ENCODE assay signal across 19 cellular contexts in the genomic region with DNA sequence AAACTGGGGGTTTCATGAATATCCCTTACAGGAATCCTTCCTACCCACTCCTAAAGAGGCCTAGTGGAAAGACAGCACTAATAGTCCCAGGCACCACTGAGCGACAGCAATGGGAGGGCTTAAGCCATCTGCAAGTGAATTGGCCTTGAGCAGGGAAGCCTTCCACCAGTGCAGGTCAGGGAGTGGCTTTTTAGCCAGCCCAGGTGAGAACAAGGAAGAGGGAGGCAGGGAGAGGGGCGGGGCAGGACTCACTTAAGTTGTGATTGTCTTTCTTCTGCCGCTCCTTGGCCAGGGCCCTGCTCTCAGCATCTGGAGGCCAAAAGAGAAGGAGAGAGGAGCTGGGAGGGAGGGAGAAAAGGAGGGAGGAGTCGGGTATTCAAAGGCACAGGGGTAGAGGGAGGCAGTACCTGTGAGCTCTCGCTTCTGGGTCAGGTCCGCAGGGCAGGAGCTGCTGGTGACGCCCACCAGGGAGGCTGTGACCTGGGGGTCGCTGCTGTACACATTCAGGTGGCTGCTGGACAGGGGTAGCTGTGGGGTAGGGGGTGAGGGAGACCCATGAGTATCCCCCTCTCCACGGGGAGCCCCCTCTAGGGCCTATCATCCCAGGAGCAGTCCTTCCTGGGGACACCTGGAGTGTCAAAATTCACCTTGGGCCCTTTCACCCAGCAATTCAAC. TPM values are rescaled to one million over a fixed set of nuclear protein-coding genes. Genes with fewer than 3 reads are reported as not detected.
DNase-seq lines count a peak whose midpoint lies in the region; ATAC-seq and TF ChIP-seq lines count a peak whose summit lies in the region.
"Had no signal": no experiment of that assay in that cellular context is flagged by ENCODE, and none has a peak within 500 bp of the region (broad histone marks: within the 10 kb centered on the region; RNA-seq: fewer than 3 reads in every experiment).

No MANE protein-coding gene starts in this region.

- H2AFZ ChIP-seq in GM23338, result peak overlapping the region; percentile 35
- H2AFZ ChIP-seq: PC-9 had no signal

- H3K4me2 ChIP-seq in GM23338, result peak overlapping the region; percentile 22
- H3K4me2 ChIP-seq: PC-9 had no signal

- H3K27me3 ChIP-seq in GM23338 (ENCODE audit: insufficient read depth), result peaks cover 8% of the 10 kb centered on the region; the same call in 1 of the 2 replicates
- H3K27me3 ChIP-seq: pancreas, tibial artery had no signal

- no peaks in the 10 kb centered on the region for H3K9me2 ChIP-seq in GM23338 (ENCODE audit: insufficient read depth)

- H3K4me3 Mint-ChIP-seq in GM23338, result peak overlapping the region; percentile 26; the same call in 1 of the 3 replicates
- no peak overlapping the region for H3K4me3 Mint-ChIP-seq in activated B cell treated with CpG ODN at 0.5 μM for 24 hours
- H3K4me3 Mint-ChIP-seq: activated naive CD4-positive, alpha-beta T cell treated with anti-CD3 and anti-CD28 coated beads, Interleukin-2, amount 10 ng/mL, durations not matched to agents 7 days and 5 days had no signal

- H3K36me3 Mint-ChIP-seq in GM23338 (ENCODE audit: low read depth) (no peaks in the 10 kb centered on the region), activated B cell treated with CpG ODN at 0.5 μM for 24 hours (ENCODE audit: low read depth) (peaks cover 73% of the 10 kb centered on the region)

- DNase-seq in GM23338 (ENCODE audit: low spot score), result peak; percentile 87
- DNase-seq in activated B cell treated with CpG ODN at 0.5 μM for 24 hours, result no peak
- peak; percentile 60 for DNase-seq in iPS DF 4.7 (ENCODE audit: extremely low read depth, low spot score)
- DNase-seq in posterior vena cava (ENCODE audit: low spot score), result peak; percentile 59
- no peak for DNase-seq in superior temporal gyrus (ENCODE audit: extremely low spot score)
- DNase-seq in coronary artery (ENCODE audit: low spot score), result no peak
- DNase-seq: activated CD4-positive, alpha-beta T cell treated with anti-CD3 and anti-CD28 coated beads, Interleukin-2, amount 50 U/mL, for 1 hour; activated naive CD4-positive, alpha-beta T cell treated with anti-CD3 and anti-CD28 coated beads, Interleukin-2, amount 10 ng/mL, durations not matched to agents 7 days and 5 days; EL; IMR-90; NCI-H748 treated with DMSO at 0.1 percent for 48 hours; stimulated activated CD4-positive, alpha-beta T cell treated with anti-CD3 and anti-CD28 coated beads, Interleukin-4, amount 100 ng/mL, for 4 hours; stimulated activated CD8-positive, alpha-beta memory T cell treated with anti-CD3 and anti-CD28 coated beads, Interleukin-4, amount 100 ng/mL, for 48 hours had no signal

- ATAC-seq in GM23338 (peak; percentile 77), activated B cell treated with CpG ODN at 0.5 μM for 24 hours (ENCODE audit: low read depth) (no peak), GM21576 (IDR thresholded peaks at IDR 0.05; ENCODE audit: unreplicated experiment) (no peak), GM19452 (IDR thresholded peaks at IDR 0.05; ENCODE audit: unreplicated experiment) (no peak)

- peaks cover 14% of the 10 kb centered on the region for H3K4me1 ChIP-seq in GM23338 (ENCODE audit: insufficient read depth)

- H3K27ac Mint-ChIP-seq in GM23338 (no peak overlapping the region), activated B cell treated with CpG ODN at 0.5 μM for 24 hours (peak overlapping the region; percentile 53)
- H3K27ac Mint-ChIP-seq: activated naive CD4-positive, alpha-beta T cell treated with anti-CD3 and anti-CD28 coated beads, Interleukin-2, amount 10 ng/mL, durations not matched to agents 7 days and 5 days had no signal

- H3K4me3 ChIP-seq in GM23338 (no peak overlapping the region; the same call in 1 of the 2 replicates), coronary artery (no peak overlapping the region)
- H3K4me3 ChIP-seq: pancreas, PC-9, tibial artery had no signal

- H4K20me1 ChIP-seq in GM23338 (replicated peaks; ENCODE audit: insufficient read depth), result no peaks in the 10 kb centered on the region

- CTCF ChIA-PET in activated B cell treated with CpG ODN at 0.5 μM for 24 hours (lab: Charles Lee), result no interaction called here

- H3K4me1 Mint-ChIP-seq in GM23338 (peaks cover 29% of the 10 kb centered on the region), activated B cell treated with CpG ODN at 0.5 μM for 24 hours (peaks cover 18% of the 10 kb centered on the region)

- intact Hi-C loops in activated B cell treated with CpG ODN at 0.5 μM for 24 hours (cut with micrococcal nuclease) (no loop called here), posterior vena cava (cut with DNase I) (no loop called here)

- TF ChIP-seq CTCF in GM23338 (conservative IDR thresholded peaks at IDR 0.05; ENCODE audit: low read depth in 2 of 2) (no peak), activated B cell treated with CpG ODN at 0.5 μM for 24 hours (IDR thresholded peaks at IDR 0.05) (no peak), coronary artery (IDR thresholded peaks at IDR 0.05) (no peak)

- no peaks in the 10 kb centered on the region for H3K79me2 ChIP-seq in GM23338 (replicated peaks; ENCODE audit: insufficient read depth)

- no peaks in the 10 kb centered on the region for H3F3A ChIP-seq in GM23338 (replicated peaks; ENCODE audit: low read depth)

- H3K27me3 Mint-ChIP-seq in GM23338 (ENCODE audit: insufficient read depth, low read depth, poor library complexity) (peaks cover 17% of the 10 kb centered on the region), activated B cell treated with CpG ODN at 0.5 μM for 24 hours (no peaks in the 10 kb centered on the region)

- no peaks in the 10 kb centered on the region for H3K9me3 Mint-ChIP-seq in GM23338
- no peaks in the 10 kb centered on the region for H3K9me3 Mint-ChIP-seq in activated B cell treated with CpG ODN at 0.5 μM for 24 hours
- H3K9me3 Mint-ChIP-seq: activated naive CD4-positive, alpha-beta T cell treated with anti-CD3 and anti-CD28 coated beads, Interleukin-2, amount 10 ng/mL, durations not matched to agents 7 days and 5 days had no signal

- POLR2A ChIA-PET in activated B cell treated with CpG ODN at 0.5 μM for 24 hours (lab: Charles Lee), result interaction anchor here (0.8 to 6.6 kb wide), 3 partner anchors 18 to 47 kb away, joined by 3 to 126 read pairs (median 5); a partner anchor contains a TSS

- no peak overlapping the region for H3K27ac ChIP-seq in GM23338 (ENCODE audit: low read depth)
- H3K27ac ChIP-seq in coronary artery, result no peak overlapping the region
- H3K27ac ChIP-seq: pancreas, PC-9, tibial artery had no signal

- no peaks in the 10 kb centered on the region for H3K36me3 ChIP-seq in GM23338 (ENCODE audit: insufficient read depth)
- H3K36me3 ChIP-seq: pancreas had no signal

RNA-seq across cellular contexts. Expression of a gene that starts 47.8 kb away (rescaled TPM):
- total RNA-seq in GM23338 (2014; rRNA removed; shearing (Covaris generic)), result 1.7 and 4.3 TPM in 2 replicates
- 1.1 and 1.3 TPM in 2 replicates for polyA plus RNA-seq in GM23338 (2016; fragmentation: Nextera tagmentation; extraction: Ambion mirVana)
- total RNA-seq in activated B cell treated with CpG ODN at 0.5 μM for 24 hours (203 and 205 TPM in 2 replicates), posterior vena cava (10 to 100 TPM; 15.1 to 20.6 TPM)

RNA-seq across cellular contexts. Expression of a gene that starts 49.4 kb away (rescaled TPM):
- total RNA-seq in GM23338 (2014; rRNA removed; shearing (Covaris generic)), result 41.5 and 51.4 TPM in 2 replicates
- 2.8 and 3.4 TPM in 2 replicates for polyA plus RNA-seq in GM23338 (2016; fragmentation: Nextera tagmentation; extraction: Ambion mirVana)
- not detected in 2 replicates for total RNA-seq in activated B cell treated with CpG ODN at 0.5 μM for 24 hours
- total RNA-seq in posterior vena cava, result 1 to 10 TPM; 5.4 to 6.5 TPM
- total RNA-seq: Caco-2 had no signal

RNA-seq across cellular contexts. Expression of a gene that starts 59.6 kb away (rescaled TPM):
- total RNA-seq in GM23338 (2014; rRNA removed; shearing (Covaris generic)), result not detected in 2 replicates
- polyA plus RNA-seq in GM23338 (2016; fragmentation: Nextera tagmentation; extraction: Ambion mirVana), result not detected in 2 replicates
- total RNA-seq in activated B cell treated with CpG ODN at 0.5 μM for 24 hours, result not detected in 2 replicates
- not detected for total RNA-seq in posterior vena cava
- total RNA-seq: IMR-90, PC-9 had no signal
- polyA plus RNA-seq: IMR-90 had no signal

Comparison
In these comparisons a context has a peak if more than half of its experiments do, and no peak if none do; other contexts are left out.
1. DNase-seq: peak in GM23338 (single experiment), iPS DF 4.7 (single experiment) and posterior vena cava (single experiment); none in activated B cell treated with CpG ODN at 0.5 μM for 24 hours (single experiment), superior temporal gyrus (single experiment) and coronary artery (single experiment).